Comparison of ENCODE assay signal across 1 cellular context in the genomic region with DNA sequence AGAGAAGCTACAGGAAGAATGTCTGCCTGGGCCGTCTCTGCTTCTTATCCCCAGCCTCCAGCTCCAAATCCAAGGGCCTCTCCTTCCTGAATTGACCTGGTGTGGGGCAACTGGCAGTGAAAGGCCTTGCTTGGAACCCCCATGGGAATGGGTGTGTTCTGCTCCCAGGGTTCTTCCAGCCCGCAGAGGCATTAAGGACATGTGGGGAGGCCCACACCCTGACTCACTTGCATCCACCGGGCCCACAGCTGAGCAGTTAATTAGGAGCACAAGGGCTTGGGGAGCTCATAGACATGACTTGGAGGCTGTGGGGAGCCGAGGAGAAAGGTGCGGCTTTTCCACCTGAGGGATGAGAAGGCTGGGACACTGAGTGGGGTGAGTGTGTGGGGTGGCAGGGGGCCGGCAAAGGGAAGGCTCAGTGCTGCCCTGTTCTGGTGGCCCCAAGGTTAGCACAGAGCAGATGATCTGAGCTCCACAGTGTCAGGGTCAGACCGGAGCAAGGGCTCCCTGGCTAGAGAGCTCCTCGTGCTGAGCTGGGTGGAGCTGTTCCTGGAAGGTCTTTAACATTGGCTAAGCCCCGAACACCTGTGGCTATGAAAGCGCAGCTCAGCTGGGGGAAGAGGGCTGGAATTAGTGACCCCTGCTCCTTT.
TF ChIP-seq lines count a peak whose summit lies in the region.

No MANE protein-coding gene starts in this region.

TF ChIP-seq in GM23338, 12 proteins besides CTCF, POLR2A, EP300 and RAD21 (continued from another document):
- TF ChIP-seq, protein P1, sequence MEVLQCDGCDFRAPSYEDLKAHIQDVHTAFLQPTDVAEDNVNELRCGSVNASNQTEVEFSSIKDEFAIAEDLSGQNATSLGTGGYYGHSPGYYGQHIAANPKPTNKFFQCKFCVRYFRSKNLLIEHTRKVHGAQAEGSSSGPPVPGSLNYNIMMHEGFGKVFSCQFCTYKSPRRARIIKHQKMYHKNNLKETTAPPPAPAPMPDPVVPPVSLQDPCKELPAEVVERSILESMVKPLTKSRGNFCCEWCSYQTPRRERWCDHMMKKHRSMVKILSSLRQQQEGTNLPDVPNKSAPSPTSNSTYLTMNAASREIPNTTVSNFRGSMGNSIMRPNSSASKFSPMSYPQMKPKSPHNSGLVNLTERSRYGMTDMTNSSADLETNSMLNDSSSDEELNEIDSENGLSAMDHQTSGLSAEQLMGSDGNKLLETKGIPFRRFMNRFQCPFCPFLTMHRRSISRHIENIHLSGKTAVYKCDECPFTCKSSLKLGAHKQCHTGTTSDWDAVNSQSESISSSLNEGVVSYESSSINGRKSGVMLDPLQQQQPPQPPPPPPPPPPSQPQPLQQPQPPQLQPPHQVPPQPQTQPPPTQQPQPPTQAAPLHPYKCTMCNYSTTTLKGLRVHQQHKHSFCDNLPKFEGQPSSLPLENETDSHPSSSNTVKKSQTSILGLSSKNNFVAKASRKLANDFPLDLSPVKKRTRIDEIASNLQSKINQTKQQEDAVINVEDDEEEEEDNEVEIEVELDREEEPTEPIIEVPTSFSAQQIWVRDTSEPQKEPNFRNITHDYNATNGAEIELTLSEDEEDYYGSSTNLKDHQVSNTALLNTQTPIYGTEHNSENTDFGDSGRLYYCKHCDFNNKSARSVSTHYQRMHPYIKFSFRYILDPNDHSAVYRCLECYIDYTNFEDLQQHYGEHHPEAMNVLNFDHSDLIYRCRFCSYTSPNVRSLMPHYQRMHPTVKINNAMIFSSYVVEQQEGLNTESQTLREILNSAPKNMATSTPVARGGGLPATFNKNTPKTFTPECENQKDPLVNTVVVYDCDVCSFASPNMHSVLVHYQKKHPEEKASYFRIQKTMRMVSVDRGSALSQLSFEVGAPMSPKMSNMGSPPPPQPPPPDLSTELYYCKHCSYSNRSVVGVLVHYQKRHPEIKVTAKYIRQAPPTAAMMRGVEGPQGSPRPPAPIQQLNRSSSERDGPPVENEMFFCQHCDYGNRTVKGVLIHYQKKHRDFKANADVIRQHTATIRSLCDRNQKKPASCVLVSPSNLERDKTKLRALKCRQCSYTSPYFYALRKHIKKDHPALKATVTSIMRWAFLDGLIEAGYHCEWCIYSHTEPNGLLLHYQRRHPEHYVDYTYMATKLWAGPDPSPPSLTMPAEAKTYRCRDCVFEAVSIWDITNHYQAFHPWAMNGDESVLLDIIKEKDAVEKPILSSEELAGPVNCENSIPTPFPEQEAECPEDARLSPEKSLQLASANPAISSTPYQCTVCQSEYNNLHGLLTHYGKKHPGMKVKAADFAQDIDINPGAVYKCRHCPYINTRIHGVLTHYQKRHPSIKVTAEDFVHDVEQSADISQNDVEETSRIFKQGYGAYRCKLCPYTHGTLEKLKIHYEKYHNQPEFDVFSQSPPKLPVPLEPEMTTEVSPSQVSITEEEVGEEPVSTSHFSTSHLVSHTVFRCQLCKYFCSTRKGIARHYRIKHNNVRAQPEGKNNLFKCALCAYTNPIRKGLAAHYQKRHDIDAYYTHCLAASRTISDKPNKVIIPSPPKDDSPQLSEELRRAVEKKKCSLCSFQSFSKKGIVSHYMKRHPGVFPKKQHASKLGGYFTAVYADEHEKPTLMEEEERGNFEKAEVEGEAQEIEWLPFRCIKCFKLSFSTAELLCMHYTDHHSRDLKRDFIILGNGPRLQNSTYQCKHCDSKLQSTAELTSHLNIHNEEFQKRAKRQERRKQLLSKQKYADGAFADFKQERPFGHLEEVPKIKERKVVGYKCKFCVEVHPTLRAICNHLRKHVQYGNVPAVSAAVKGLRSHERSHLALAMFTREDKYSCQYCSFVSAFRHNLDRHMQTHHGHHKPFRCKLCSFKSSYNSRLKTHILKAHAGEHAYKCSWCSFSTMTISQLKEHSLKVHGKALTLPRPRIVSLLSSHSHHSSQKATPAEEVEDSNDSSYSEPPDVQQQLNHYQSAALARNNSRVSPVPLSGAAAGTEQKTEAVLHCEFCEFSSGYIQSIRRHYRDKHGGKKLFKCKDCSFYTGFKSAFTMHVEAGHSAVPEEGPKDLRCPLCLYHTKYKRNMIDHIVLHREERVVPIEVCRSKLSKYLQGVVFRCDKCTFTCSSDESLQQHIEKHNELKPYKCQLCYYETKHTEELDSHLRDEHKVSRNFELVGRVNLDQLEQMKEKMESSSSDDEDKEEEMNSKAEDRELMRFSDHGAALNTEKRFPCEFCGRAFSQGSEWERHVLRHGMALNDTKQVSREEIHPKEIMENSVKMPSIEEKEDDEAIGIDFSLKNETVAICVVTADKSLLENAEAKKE (CRISPR knock-in tag; IDR thresholded peaks at IDR 0.05), result no peak
- TF ChIP-seq STAT1 (IDR thresholded peaks at IDR 0.05; ENCODE audit: unreplicated experiment), result no peak
- no peak for TF ChIP-seq POLR2AphosphoS5 (IDR thresholded peaks at IDR 0.05; ENCODE audit: low read depth)
- no peak for TF ChIP-seq CREB1 (CRISPR knock-in tag; IDR thresholded peaks at IDR 0.05; ENCODE audit: low read depth)
- no peak for TF ChIP-seq EZH2 (IDR thresholded peaks at IDR 0.05; ENCODE audit: low read depth, unreplicated experiment)
